1 cellular context compared by ENCODE assay signal in the genomic region with DNA sequence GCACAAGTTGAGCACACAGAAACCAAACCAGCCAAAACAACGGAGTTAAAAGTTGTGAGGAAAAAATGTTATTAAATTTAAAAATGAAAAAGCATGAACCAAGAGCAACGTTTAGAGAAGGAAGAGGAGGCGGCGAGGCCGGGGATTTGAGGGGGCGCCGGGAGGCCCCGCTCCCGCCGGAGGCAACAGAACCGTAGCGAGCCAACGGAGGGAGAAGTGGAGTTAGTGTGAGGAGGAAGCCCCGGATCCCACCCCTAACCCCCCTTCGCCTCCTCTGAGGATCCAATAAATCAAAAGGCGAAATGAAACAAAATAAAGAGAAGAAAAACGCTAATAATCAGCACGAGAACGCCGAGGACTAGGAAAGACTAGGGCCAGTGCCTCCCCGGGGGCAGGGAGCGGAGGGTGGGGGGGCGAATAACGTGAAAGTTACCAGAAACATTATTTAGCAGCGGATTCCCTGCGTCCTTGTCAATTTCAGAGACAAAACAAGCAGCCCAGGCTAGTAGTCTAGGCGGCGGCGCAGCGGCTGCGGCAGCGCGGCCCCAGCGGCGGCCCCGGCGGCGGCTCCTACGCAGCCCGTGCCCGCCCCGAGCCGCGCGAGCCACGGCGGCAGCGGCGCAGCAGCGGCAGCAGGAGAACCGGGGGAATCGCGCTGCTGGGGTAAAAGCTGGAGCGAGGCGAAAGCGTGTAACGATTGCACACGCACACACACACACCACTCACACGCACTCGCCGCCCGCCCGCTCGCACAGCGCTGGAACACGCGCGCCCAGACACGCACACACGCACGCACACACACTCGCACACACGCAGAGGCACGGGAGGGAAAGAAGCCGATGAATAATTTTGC.
TF ChIP-seq lines count a peak whose summit lies in the region.

No MANE protein-coding gene starts in this region.

TF ChIP-seq in IMR-90, 13 proteins besides CTCF, POLR2A, EP300 and RAD21:
- TF ChIP-seq BHLHE40 (IDR thresholded peaks at IDR 0.05; ENCODE audit: low read depth, low read length) (no peak), CEBPB (IDR thresholded peaks at IDR 0.05; ENCODE audit: low read depth, low read length) (no peak), FOS (IDR thresholded peaks at IDR 0.05; ENCODE audit: low read depth, low read length) (no peak), CHD1 (IDR thresholded peaks at IDR 0.05; ENCODE audit: low read depth, low read length) (0 out of 2 replicates have a peak, but pooled peaks have one; percentile 9), RFX5 (IDR thresholded peaks at IDR 0.05; ENCODE audit: low read depth, low read length) (no peak), MXI1 (IDR thresholded peaks at IDR 0.05; ENCODE audit: borderline replicate concordance, low read depth, low read length) (peak; percentile 61; the same call in 1 of the 2 replicates), MAZ (IDR thresholded peaks at IDR 0.05; ENCODE audit: borderline replicate concordance, low read depth, low read length) (0 out of 2 replicates have a peak, but pooled peaks have one; percentile 7), SMC3 (IDR thresholded peaks at IDR 0.05; ENCODE audit: low read depth, low read length) (no peak), RCOR1 (IDR thresholded peaks at IDR 0.05; ENCODE audit: insufficient replicate concordance, low read length) (no peak), MAFK (IDR thresholded peaks at IDR 0.05; ENCODE audit: low read depth, low read length) (no peak), NFE2L2 (IDR thresholded peaks at IDR 0.05; ENCODE audit: low read depth, low read length) (no peak)
- TF ChIP-seq, protein P1, sequence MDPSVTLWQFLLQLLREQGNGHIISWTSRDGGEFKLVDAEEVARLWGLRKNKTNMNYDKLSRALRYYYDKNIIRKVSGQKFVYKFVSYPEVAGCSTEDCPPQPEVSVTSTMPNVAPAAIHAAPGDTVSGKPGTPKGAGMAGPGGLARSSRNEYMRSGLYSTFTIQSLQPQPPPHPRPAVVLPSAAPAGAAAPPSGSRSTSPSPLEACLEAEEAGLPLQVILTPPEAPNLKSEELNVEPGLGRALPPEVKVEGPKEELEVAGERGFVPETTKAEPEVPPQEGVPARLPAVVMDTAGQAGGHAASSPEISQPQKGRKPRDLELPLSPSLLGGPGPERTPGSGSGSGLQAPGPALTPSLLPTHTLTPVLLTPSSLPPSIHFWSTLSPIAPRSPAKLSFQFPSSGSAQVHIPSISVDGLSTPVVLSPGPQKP (IDR thresholded peaks at IDR 0.05; ENCODE audit: borderline replicate concordance, low read depth, low read length), result no peak
TF ChIP-seq in IMR-90: peak in this region for 3.
